36 cellular contexts compared by ENCODE assay signal in the genomic region with DNA sequence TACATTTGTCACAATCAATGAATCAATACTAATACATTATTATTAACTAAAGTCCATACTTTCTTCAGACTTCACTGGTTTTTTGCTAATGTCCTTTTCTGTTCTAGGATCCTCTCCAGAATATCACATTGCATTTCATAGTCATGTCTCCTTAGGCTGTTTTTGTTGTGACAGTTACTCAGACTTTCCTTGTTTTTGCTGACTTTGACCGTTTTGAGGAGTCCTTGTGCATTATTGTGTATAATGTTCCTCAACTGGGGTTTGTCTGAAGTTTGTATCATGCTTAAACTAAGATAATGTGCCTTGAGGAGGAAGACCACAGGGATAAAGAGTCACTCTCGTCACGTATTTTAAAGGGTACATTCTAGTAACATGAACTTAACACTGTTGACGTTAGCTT.
"Had no signal": no experiment of that assay in that cellular context is flagged by ENCODE, and none has a peak within 500 bp of the region (broad histone marks: within the 10 kb centered on the region; RNA-seq: fewer than 3 reads in every experiment).

No MANE protein-coding gene starts in this region.

- H3K4me3 ChIP-seq: adrenal gland, body of pancreas, breast epithelium had no signal

- ATAC-seq: activated CD8-positive, alpha-beta T cell treated with anti-CD3 and anti-CD28 coated beads for 36 hours; activated naive CD4-positive, alpha-beta T cell treated with anti-CD3 and anti-CD28 coated beads, Interleukin-2, amount 50 U/mL, for 72 hours; activated T-cell treated with anti-CD3 and anti-CD28 coated beads, Interleukin-2, amount 50 U/mL, for 4 hours; activated T-cell treated with anti-CD3 and anti-CD28 coated beads, Interleukin-2, amount 50 U/mL, for 72 hours; activated T-helper 17 cell treated with anti-CD3 and anti-CD28 coated beads, Interleukin-2, amount 50 U/mL, for 72 hours; body of pancreas; T-cell had no signal

- H3K9me3 Mint-ChIP-seq: activated B cell treated with CpG ODN at 0.5 μM for 24 hours; activated CD4-positive, alpha-beta memory T cell treated with anti-CD3 and anti-CD28 coated beads for 36 hours; activated CD4-positive, alpha-beta T cell treated with anti-CD3 and anti-CD28 coated beads, Interleukin-2, amount 10 ng/mL, durations not matched to agents 24 days and 14 days; activated CD8-positive, alpha-beta T cell treated with anti-CD3 and anti-CD28 coated beads for 36 hours; activated naive CD4-positive, alpha-beta T cell treated with anti-CD3 and anti-CD28 coated beads for 36 hours; activated naive CD4-positive, alpha-beta T cell treated with anti-CD3 and anti-CD28 coated beads, Interleukin-2, amount 50 U/mL, for 72 hours; activated naive CD8-positive, alpha-beta T cell treated with anti-CD3 and anti-CD28 coated beads for 36 hours; activated T-cell treated with anti-CD3 and anti-CD28 coated beads, Interleukin-2, amount 50 U/mL, for 4 hours; activated T-cell treated with anti-CD3 and anti-CD28 coated beads, Interleukin-2, amount 50 U/mL, for 72 hours; activated T-helper 1 cell treated with anti-CD3 and anti-CD28 coated beads, Interleukin-12 subunit alpha, Interleukin-12 subunit beta, Interleukin-2, Interleukin-4 antibody, amounts not matched to agents 30 ng/mL and 10 ng/mL and 1 ng/mL, durations not matched to agents 14 hours and 24 hours and 36 hours; activated T-helper 17 cell treated with anti-CD3 and anti-CD28 coated beads, Interleukin-2, amount 50 U/mL, for 72 hours; T-helper 2 cell treated with Interferon-gamma antibody and Interleukin-4, amounts not matched to agents 5 μg/mL and 100 μg/mL, for 36 hours had no signal

- H3K36me3 ChIP-seq: adrenal gland, brain microvascular endothelial cell, breast epithelium had no signal

- H3K4me1 Mint-ChIP-seq: activated B cell treated with CpG ODN at 0.5 μM for 24 hours; activated CD4-positive, alpha-beta T cell treated with anti-CD3 and anti-CD28 coated beads, Interleukin-2, amount 10 ng/mL, durations not matched to agents 24 days and 14 days; activated naive CD8-positive, alpha-beta T cell treated with anti-CD3 and anti-CD28 coated beads for 36 hours; activated T-helper 17 cell treated with anti-CD3 and anti-CD28 coated beads, Interleukin-2, amount 50 U/mL, for 72 hours; T-cell had no signal

- H3K27ac ChIP-seq: adrenal gland, body of pancreas, brain microvascular endothelial cell, breast epithelium, VCaP had no signal

- DNase-seq: activated B cell treated with CpG ODN at 0.5 μM for 24 hours; activated CD4-positive, alpha-beta memory T cell treated with anti-CD3 and anti-CD28 coated beads for 36 hours; activated CD4-positive, alpha-beta T cell treated with anti-CD3 and anti-CD28 coated beads for 4 hours; activated CD4-positive, alpha-beta T cell treated with anti-CD3 and anti-CD28 coated beads, Interleukin-2, amount 10 ng/mL, durations not matched to agents 24 days and 14 days; activated CD4-positive, alpha-beta T cell treated with anti-CD3 and anti-CD28 coated beads, Interleukin-2, amount 50 U/mL, for 1 hour; activated CD4-positive, alpha-beta T cell treated with anti-CD3 and anti-CD28 coated beads, Interleukin-2, amount 50 U/mL, for 4 hours; activated CD4-positive, CD25-positive, alpha-beta regulatory T cell treated with anti-CD3 and anti-CD28 coated beads, Interleukin-2, amount 50 U/mL, for 72 hours; activated CD8-positive, alpha-beta memory T cell treated with anti-CD3 and anti-CD28 coated beads, Interleukin-2, amount 50 U/mL, for 4 hours; activated CD8-positive, alpha-beta T cell treated with anti-CD3 and anti-CD28 coated beads for 36 hours; activated effector memory CD4-positive, alpha-beta T cell treated with anti-CD3 and anti-CD28 coated beads, Interleukin-2, amount 50 U/mL, for 16 hours; activated gamma-delta T cell treated with Interleukin-2 at 50 U/mL for 16 hours; activated naive CD4-positive, alpha-beta T cell; activated naive CD4-positive, alpha-beta T cell treated with anti-CD3 and anti-CD28 coated beads for 36 hours; activated naive CD4-positive, alpha-beta T cell treated with anti-CD3 and anti-CD28 coated beads, Interleukin-2, amount 50 U/mL, for 16 hours; activated naive CD8-positive, alpha-beta T cell treated with anti-CD3 and anti-CD28 coated beads for 36 hours; activated T-cell treated with anti-CD3 and anti-CD28 coated beads for 4 hours; activated T-cell treated with anti-CD3 and anti-CD28 coated beads, Interleukin-2, amount 50 U/mL, for 1 hour; activated T-cell treated with anti-CD3 and anti-CD28 coated beads, Interleukin-2, amount 50 U/mL, for 4 hours; activated T-cell treated with anti-CD3 and anti-CD28 coated beads, Interleukin-2, amount 50 U/mL, for 72 hours; adrenal gland; amniotic stem cell; aorta; body of pancreas; brain microvascular endothelial cell; central memory CD4-positive, alpha-beta T cell; T-cell; T-helper 2 cell; T-helper 9 cell had no signal

- H3K4me1 ChIP-seq: adrenal gland, body of pancreas, breast epithelium had no signal

- H3K36me3 Mint-ChIP-seq: activated CD4-positive, alpha-beta memory T cell treated with anti-CD3 and anti-CD28 coated beads for 36 hours; activated naive CD4-positive, alpha-beta T cell treated with anti-CD3 and anti-CD28 coated beads, Interleukin-2, amount 50 U/mL, for 72 hours; activated naive CD8-positive, alpha-beta T cell treated with anti-CD3 and anti-CD28 coated beads for 36 hours; T-cell had no signal

- H3K27ac Mint-ChIP-seq: activated B cell treated with CpG ODN at 0.5 μM for 24 hours; activated CD4-positive, alpha-beta memory T cell treated with anti-CD3 and anti-CD28 coated beads for 36 hours; activated CD4-positive, alpha-beta T cell treated with anti-CD3 and anti-CD28 coated beads, Interleukin-2, amount 10 ng/mL, durations not matched to agents 24 days and 14 days; activated CD8-positive, alpha-beta T cell treated with anti-CD3 and anti-CD28 coated beads for 36 hours; activated naive CD4-positive, alpha-beta T cell treated with anti-CD3 and anti-CD28 coated beads for 36 hours; activated naive CD4-positive, alpha-beta T cell treated with anti-CD3 and anti-CD28 coated beads, Interleukin-2, amount 50 U/mL, for 72 hours; activated naive CD8-positive, alpha-beta T cell treated with anti-CD3 and anti-CD28 coated beads for 36 hours; activated T-cell treated with anti-CD3 and anti-CD28 coated beads, Interleukin-2, amount 50 U/mL, for 72 hours; activated T-helper 1 cell treated with anti-CD3 and anti-CD28 coated beads, Interleukin-12 subunit alpha, Interleukin-12 subunit beta, Interleukin-2, Interleukin-4 antibody, amounts not matched to agents 30 ng/mL and 10 ng/mL and 1 ng/mL, durations not matched to agents 14 hours and 24 hours and 36 hours; activated T-helper 17 cell treated with anti-CD3 and anti-CD28 coated beads, Interleukin-2, amount 50 U/mL, for 72 hours; T-cell; T-helper 2 cell treated with Interferon-gamma antibody and Interleukin-4, amounts not matched to agents 5 μg/mL and 100 μg/mL, for 36 hours had no signal

- H3K27me3 Mint-ChIP-seq: activated B cell treated with CpG ODN at 0.5 μM for 24 hours; activated CD4-positive, alpha-beta T cell treated with anti-CD3 and anti-CD28 coated beads, Interleukin-2, amount 10 ng/mL, durations not matched to agents 24 days and 14 days; activated naive CD8-positive, alpha-beta T cell treated with anti-CD3 and anti-CD28 coated beads for 36 hours had no signal

- H3K27me3 ChIP-seq: adrenal gland, body of pancreas, brain microvascular endothelial cell, breast epithelium had no signal

- H3K4me3 Mint-ChIP-seq: activated B cell treated with CpG ODN at 0.5 μM for 24 hours; activated CD4-positive, alpha-beta memory T cell treated with anti-CD3 and anti-CD28 coated beads for 36 hours; activated CD4-positive, alpha-beta T cell treated with anti-CD3 and anti-CD28 coated beads, Interleukin-2, amount 10 ng/mL, durations not matched to agents 24 days and 14 days; activated CD8-positive, alpha-beta T cell treated with anti-CD3 and anti-CD28 coated beads for 36 hours; activated naive CD4-positive, alpha-beta T cell treated with anti-CD3 and anti-CD28 coated beads for 36 hours; activated naive CD8-positive, alpha-beta T cell treated with anti-CD3 and anti-CD28 coated beads for 36 hours; activated T-cell treated with anti-CD3 and anti-CD28 coated beads, Interleukin-2, amount 50 U/mL, for 4 hours; activated T-cell treated with anti-CD3 and anti-CD28 coated beads, Interleukin-2, amount 50 U/mL, for 72 hours; activated T-helper 1 cell treated with anti-CD3 and anti-CD28 coated beads, Interleukin-12 subunit alpha, Interleukin-12 subunit beta, Interleukin-2, Interleukin-4 antibody, amounts not matched to agents 30 ng/mL and 10 ng/mL and 1 ng/mL, durations not matched to agents 14 hours and 24 hours and 36 hours; activated T-helper 17 cell treated with anti-CD3 and anti-CD28 coated beads, Interleukin-2, amount 50 U/mL, for 72 hours; T-cell; T-helper 2 cell treated with Interferon-gamma antibody and Interleukin-4, amounts not matched to agents 5 μg/mL and 100 μg/mL, for 36 hours had no signal

- H3K9me3 ChIP-seq: adrenal gland, body of pancreas, breast epithelium had no signal

- FAIRE-seq: astrocyte, TTC549 had no signal
